ENCODE assay signal across 34 cellular contexts in genomic region chr18:29185801-29186200, GRCh38.
"Had no signal": no experiment of that assay in that cellular context is flagged by ENCODE, and none has a peak within 500 bp of the region (broad histone marks: within the 10 kb centered on the region; RNA-seq: fewer than 3 reads in every experiment).

No MANE protein-coding gene starts in this region.

- H3K27me3 ChIP-seq: brain microvascular endothelial cell, dorsolateral prefrontal cortex, esophagus squamous epithelium had no signal

- H3K4me3 Mint-ChIP-seq: activated CD4-positive, alpha-beta memory T cell treated with anti-CD3 and anti-CD28 coated beads for 36 hours; activated CD4-positive, alpha-beta T cell treated with anti-CD3 and anti-CD28 coated beads for 36 hours; activated CD4-positive, alpha-beta T cell treated with anti-CD3 and anti-CD28 coated beads, Interleukin-2, amount 10 ng/mL, durations not matched to agents 24 days and 14 days; activated CD8-positive, alpha-beta memory T cell treated with anti-CD3 and anti-CD28 coated beads, Interleukin-2, amount 10 ng/mL, durations not matched to agents 7 days and 5 days; activated CD8-positive, alpha-beta T cell treated with anti-CD3 and anti-CD28 coated beads, Interleukin-2, amount 10 ng/mL, durations not matched to agents 7 days and 5 days; activated naive CD4-positive, alpha-beta T cell treated with anti-CD3 and anti-CD28 coated beads for 36 hours; activated T-helper 1 cell treated with anti-CD3 and anti-CD28 coated beads, Interleukin-12 subunit alpha, Interleukin-12 subunit beta, Interleukin-2, Interleukin-4 antibody, amounts not matched to agents 30 ng/mL and 10 ng/mL and 1 ng/mL, durations not matched to agents 14 hours and 24 hours and 36 hours; central memory CD8-positive, alpha-beta T cell; dendritic cell treated with granulocyte-macrophage colony-stimulating factor and Interleukin-4, amounts not matched to agents 40 ng/mL and 50 ng/mL, for 4 days; effector memory CD8-positive, alpha-beta T cell had no signal

- ATAC-seq: activated CD4-positive, alpha-beta T cell treated with anti-CD3 and anti-CD28 coated beads for 36 hours; activated CD8-positive, alpha-beta memory T cell treated with anti-CD3 and anti-CD28 coated beads, Interleukin-2, amount 10 ng/mL, durations not matched to agents 7 days and 5 days; activated CD8-positive, alpha-beta T cell treated with anti-CD3 and anti-CD28 coated beads, Interleukin-2, amount 10 ng/mL, durations not matched to agents 7 days and 5 days; activated naive CD4-positive, alpha-beta T cell treated with anti-CD3 and anti-CD28 coated beads, Interleukin-2, amount 50 U/mL, for 72 hours; effector memory CD8-positive, alpha-beta T cell had no signal

- H3K4me1 ChIP-seq: esophagus squamous epithelium had no signal

- H3K27ac ChIP-seq: brain microvascular endothelial cell, coronary artery, dorsolateral prefrontal cortex, epithelial cell of prostate, esophagus squamous epithelium had no signal

- H3K27ac Mint-ChIP-seq: activated CD4-positive, alpha-beta memory T cell treated with anti-CD3 and anti-CD28 coated beads for 36 hours; activated CD4-positive, alpha-beta T cell treated with anti-CD3 and anti-CD28 coated beads for 36 hours; activated CD4-positive, alpha-beta T cell treated with anti-CD3 and anti-CD28 coated beads, Interleukin-2, amount 10 ng/mL, durations not matched to agents 24 days and 14 days; activated CD8-positive, alpha-beta memory T cell treated with anti-CD3 and anti-CD28 coated beads, Interleukin-2, amount 10 ng/mL, durations not matched to agents 7 days and 5 days; activated CD8-positive, alpha-beta T cell treated with anti-CD3 and anti-CD28 coated beads, Interleukin-2, amount 10 ng/mL, durations not matched to agents 7 days and 5 days; activated naive CD4-positive, alpha-beta T cell treated with anti-CD3 and anti-CD28 coated beads for 36 hours; activated naive CD4-positive, alpha-beta T cell treated with anti-CD3 and anti-CD28 coated beads, Interleukin-2, amount 50 U/mL, for 72 hours; activated T-helper 1 cell treated with anti-CD3 and anti-CD28 coated beads, Interleukin-12 subunit alpha, Interleukin-12 subunit beta, Interleukin-2, Interleukin-4 antibody, amounts not matched to agents 30 ng/mL and 10 ng/mL and 1 ng/mL, durations not matched to agents 14 hours and 24 hours and 36 hours; activated T-helper 2 cell treated with anti-CD3 and anti-CD28 coated beads, Interferon-gamma antibody, Interleukin-2, Interleukin-4, amounts not matched to agents 10 μg/mL and 5 μg/mL and 100 μg/mL, durations not matched to agents 14 hours and 24 hours and 36 hours; dendritic cell treated with granulocyte-macrophage colony-stimulating factor and Interleukin-4, amounts not matched to agents 40 ng/mL and 50 ng/mL, for 4 days; effector memory CD8-positive, alpha-beta T cell had no signal

- H3K9me3 ChIP-seq: esophagus squamous epithelium had no signal

- H3K36me3 Mint-ChIP-seq: activated CD4-positive, alpha-beta memory T cell treated with anti-CD3 and anti-CD28 coated beads for 36 hours; activated CD8-positive, alpha-beta memory T cell treated with anti-CD3 and anti-CD28 coated beads, Interleukin-2, amount 10 ng/mL, durations not matched to agents 7 days and 5 days; activated naive CD4-positive, alpha-beta T cell treated with anti-CD3 and anti-CD28 coated beads, Interleukin-2, amount 50 U/mL, for 72 hours had no signal

- H3K36me3 ChIP-seq: brain microvascular endothelial cell, esophagus squamous epithelium had no signal

- H3K4me3 ChIP-seq: coronary artery, dorsolateral prefrontal cortex, esophagus squamous epithelium had no signal

- H3K27me3 Mint-ChIP-seq: activated CD4-positive, alpha-beta memory T cell treated with anti-CD3 and anti-CD28 coated beads for 36 hours; activated CD4-positive, alpha-beta T cell treated with anti-CD3 and anti-CD28 coated beads for 36 hours; activated CD4-positive, alpha-beta T cell treated with anti-CD3 and anti-CD28 coated beads, Interleukin-2, amount 10 ng/mL, durations not matched to agents 24 days and 14 days; activated CD8-positive, alpha-beta memory T cell treated with anti-CD3 and anti-CD28 coated beads, Interleukin-2, amount 10 ng/mL, durations not matched to agents 7 days and 5 days; central memory CD8-positive, alpha-beta T cell; dendritic cell treated with granulocyte-macrophage colony-stimulating factor and Interleukin-4, amounts not matched to agents 40 ng/mL and 50 ng/mL, for 4 days; effector memory CD8-positive, alpha-beta T cell had no signal

- H3K9me3 Mint-ChIP-seq: dendritic cell treated with granulocyte-macrophage colony-stimulating factor and Interleukin-4, amounts not matched to agents 40 ng/mL and 50 ng/mL, for 4 days had no signal

- H3K4me1 Mint-ChIP-seq: activated CD4-positive, alpha-beta T cell treated with anti-CD3 and anti-CD28 coated beads for 36 hours; activated CD4-positive, alpha-beta T cell treated with anti-CD3 and anti-CD28 coated beads, Interleukin-2, amount 10 ng/mL, durations not matched to agents 24 days and 14 days; activated CD8-positive, alpha-beta memory T cell treated with anti-CD3 and anti-CD28 coated beads, Interleukin-2, amount 10 ng/mL, durations not matched to agents 7 days and 5 days; central memory CD8-positive, alpha-beta T cell had no signal

- DNase-seq: activated CD4-positive, alpha-beta memory T cell treated with anti-CD3 and anti-CD28 coated beads for 36 hours; activated CD4-positive, alpha-beta T cell treated with anti-CD3 and anti-CD28 coated beads for 36 hours; activated CD4-positive, alpha-beta T cell treated with anti-CD3 and anti-CD28 coated beads, Interleukin-2, amount 10 ng/mL, durations not matched to agents 24 days and 14 days; activated CD4-positive, CD25-positive, alpha-beta regulatory T cell; activated CD4-positive, CD25-positive, alpha-beta regulatory T cell treated with anti-CD3 and anti-CD28 coated beads, Interleukin-2, amount 50 U/mL, for 72 hours; activated CD8-positive, alpha-beta memory T cell treated with anti-CD3 and anti-CD28 coated beads, Interleukin-2, amount 10 ng/mL, durations not matched to agents 7 days and 5 days; activated CD8-positive, alpha-beta memory T cell treated with anti-CD3 and anti-CD28 coated beads, Interleukin-2, amount 50 U/mL, for 4 hours; activated CD8-positive, alpha-beta T cell treated with anti-CD3 and anti-CD28 coated beads, Interleukin-2, amount 10 ng/mL, durations not matched to agents 7 days and 5 days; activated effector memory CD4-positive, alpha-beta T cell treated with anti-CD3 and anti-CD28 coated beads, Interleukin-2, amount 50 U/mL, for 16 hours; activated naive CD4-positive, alpha-beta T cell treated with anti-CD3 and anti-CD28 coated beads for 36 hours; activated T-cell treated with anti-CD3 and anti-CD28 coated beads, Interleukin-2, amount 50 U/mL, for 1 hour; activated T-cell treated with anti-CD3 and anti-CD28 coated beads, Interleukin-2, amount 50 U/mL, for 48 hours; amniotic stem cell; anterior cingulate cortex; brain microvascular endothelial cell; dorsolateral prefrontal cortex; effector CD4-positive, alpha-beta T cell; effector memory CD8-positive, alpha-beta T cell; esophagus squamous epithelium; foreskin fibroblast; head of caudate nucleus; T-helper 2 cell had no signal

- FAIRE-seq: astrocyte, bronchial epithelial cell, endometrium, endothelial cell of umbilical vein, frontal cortex had no signal
